In genomic region chr13:43127103-43127817, GRCh38 we compare ENCODE assay signal across 9 cellular contexts.
DNase-seq lines count a peak whose midpoint lies in the region; ATAC-seq, FAIRE-seq and TF ChIP-seq lines count a peak whose summit lies in the region.
"Had no signal": no experiment of that assay in that cellular context is flagged by ENCODE, and none has a peak within 500 bp of the region (broad histone marks: within the 10 kb centered on the region; RNA-seq: fewer than 3 reads in every experiment).

No MANE protein-coding gene starts in this region.

- no peak for FAIRE-seq in GM12891 (lab: Jason Lieb, UNC)

- no peaks in the 10 kb centered on the region for H3K27me3 ChIP-seq in thyroid gland

- DNase-seq in ELF-1 (ENCODE audit: low read depth, low spot score) (peak; percentile 60), NCI-H1694 (lab: John Stamatoyannopoulos, UW) (peak; percentile 26), choroid plexus epithelial cell (ENCODE audit: low read depth) (peak; percentile 46), GM12891 (ENCODE audit: insufficient read length, low spot score) (no peak), thyroid gland (no peak)
- DNase-seq in naive thymus-derived CD8-positive, alpha-beta T cell, result peak in 1 of 10 donors; percentile 2
- DNase-seq in stimulated activated CD4-positive, alpha-beta T cell treated with anti-CD3 and anti-CD28 coated beads, Interleukin-2, amount 100 ng/mL, for 48 hours, result no peak
- DNase-seq: NCI-H510A treated with DMSO at 0.1 percent for 48 hours had no signal

- peak overlapping the region in 9 of 10 donors; percentile 1 to 79 (median 56) for H3K27ac Mint-ChIP-seq in naive thymus-derived CD8-positive, alpha-beta T cell

- H3K9me3 Mint-ChIP-seq in naive thymus-derived CD8-positive, alpha-beta T cell, result no peaks in the 10 kb centered on the region

- H3K36me3 Mint-ChIP-seq in naive thymus-derived CD8-positive, alpha-beta T cell, result no peaks in the 10 kb centered on the region

- WGBS in thyroid gland, 2 donors, result 70 to 75% methylated on average over 10 of the region's 10 CpGs

- H3K9me3 ChIP-seq in thyroid gland, result no peaks in the 10 kb centered on the region

- POLR2A ChIA-PET in naive thymus-derived CD8-positive, alpha-beta T cell (lab: Charles Lee), result interaction anchor here (0.7 kb wide), 1 partner anchor 31 kb away, joined by 3 read pairs; no protein-coding TSS in a partner anchor

- peaks cover 0 to 3% (median 2%) of the 10 kb centered on the region in 5 donors for H3K27me3 Mint-ChIP-seq in naive thymus-derived CD8-positive, alpha-beta T cell

- H3K36me3 ChIP-seq in thyroid gland, result no peaks in the 10 kb centered on the region

- TF ChIP-seq POLR2A in GM12891 (IDR thresholded peaks at IDR 0.05; ENCODE audit: low read depth, low read length) (no peak), thyroid gland (IDR thresholded peaks at IDR 0.05) (no peak)

- no peak overlapping the region for H3K4me3 ChIP-seq in choroid plexus epithelial cell (ENCODE audit: low read depth, low read length)
- no peak overlapping the region for H3K4me3 ChIP-seq in thyroid gland (replicated peaks in 1 of 3)

- intact Hi-C loops in thyroid gland (cut with DNase I), result no loop called here

- H3K4me1 ChIP-seq in thyroid gland, result no peaks in the 10 kb centered on the region

- ATAC-seq in naive thymus-derived CD8-positive, alpha-beta T cell, result peak in 1 of 2 donors; percentile 30
- ATAC-seq in HG03460 (IDR thresholded peaks at IDR 0.05; ENCODE audit: unreplicated experiment), result no peak

- peaks cover 9 to 14% (median 12%) of the 10 kb centered on the region in 4 donors for H3K4me1 Mint-ChIP-seq in naive thymus-derived CD8-positive, alpha-beta T cell

- TF ChIP-seq CTCF in choroid plexus epithelial cell (conservative IDR thresholded peaks at IDR 0.05; ENCODE audit: low read depth, low read length) (no peak), thyroid gland (IDR thresholded peaks at IDR 0.05) (no peak)

- H3K4me3 Mint-ChIP-seq in naive thymus-derived CD8-positive, alpha-beta T cell, result peak overlapping the region in 7 of 10 donors; percentile 21 to 57 (median 50)

- no peak overlapping the region for H3K27ac ChIP-seq in thyroid gland

TF ChIP-seq in GM12891, 5 proteins besides CTCF, POLR2A, EP300 and RAD21:
- TF ChIP-seq TAF1 (IDR thresholded peaks at IDR 0.05; ENCODE audit: low read depth, low read length), result no peak
- TF ChIP-seq PAX5 (IDR thresholded peaks at IDR 0.05; ENCODE audit: insufficient read depth, low read length, severe bottlenecking), result no peak
- TF ChIP-seq SPI1 (IDR thresholded peaks at IDR 0.05; ENCODE audit: low read depth, low read length), result no peak
- no peak for TF ChIP-seq POLR2AphosphoS5 (IDR thresholded peaks at IDR 0.05; ENCODE audit: low read depth, low read length)
- no peak for TF ChIP-seq POU2F2 (IDR thresholded peaks at IDR 0.05; ENCODE audit: low read depth, low read length)

Comparison
In these comparisons a context has a peak if more than half of its experiments do, and no peak if none do; other contexts are left out.
1. DNase-seq: peak in ELF-1 (single experiment), NCI-H1694 (single experiment) and choroid plexus epithelial cell (single experiment); none in GM12891 (single experiment), stimulated activated CD4-positive, alpha-beta T cell treated with anti-CD3 and anti-CD28 coated beads, Interleukin-2, amount 100 ng/mL, for 48 hours (0 of 2) and thyroid gland (0 of 2).